8 cellular contexts compared by ENCODE assay signal in the genomic region with DNA sequence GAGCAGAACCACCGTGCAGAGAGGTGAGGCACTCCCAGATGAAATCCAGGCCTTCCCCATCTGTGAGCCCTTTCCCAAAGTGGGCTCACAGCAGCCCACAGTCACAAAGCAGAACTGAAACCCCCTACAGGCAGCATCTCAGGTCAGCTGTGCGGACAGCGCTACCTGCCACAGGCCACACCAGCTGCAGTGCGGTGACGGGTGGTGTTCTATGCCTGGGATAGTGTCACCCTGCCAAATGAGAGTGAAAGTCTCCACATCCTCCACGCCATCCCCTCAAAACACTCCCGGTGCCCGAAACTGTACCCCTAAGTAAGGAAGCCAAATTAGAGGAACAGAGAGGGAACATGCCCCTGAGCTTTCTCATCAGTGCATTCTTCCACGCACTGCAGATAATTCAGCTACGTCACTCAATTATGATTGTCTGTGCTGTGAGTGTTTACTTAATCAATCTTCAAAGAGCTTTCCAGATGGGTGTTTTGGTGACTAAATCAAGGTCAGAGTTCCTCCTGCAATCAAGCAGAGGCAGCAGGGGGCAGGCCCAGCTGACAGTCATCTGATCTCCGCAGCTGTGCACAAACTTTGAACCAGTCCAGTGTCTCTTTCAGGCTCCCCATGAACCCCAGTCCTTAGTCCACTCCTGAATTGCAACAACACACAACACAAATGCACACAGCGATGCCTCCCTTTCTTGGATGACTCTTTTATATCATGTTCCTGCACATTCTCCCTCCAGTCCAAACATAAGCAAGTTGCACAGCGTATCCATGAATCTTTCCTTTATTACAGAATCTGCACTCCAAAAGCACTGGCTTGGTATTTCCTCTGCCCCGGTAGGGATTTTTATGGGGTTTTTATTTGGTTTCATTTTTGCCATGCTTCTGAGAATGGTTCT.
DNase-seq lines count a peak whose midpoint lies in the region; ATAC-seq, FAIRE-seq and TF ChIP-seq lines count a peak whose summit lies in the region.

No MANE protein-coding gene starts in this region.

- 54% methylated on average over 11 of the region's 14 CpGs for WGBS in esophagus muscularis mucosa

- peak overlapping the region in 1 of 4 donors; percentile 6 for H3K4me3 ChIP-seq in esophagus muscularis mucosa
- H3K4me3 ChIP-seq in neutrophil (ENCODE audit: low read depth in 1 of 2, low read length in 1 of 2) = peak overlapping the region; percentile 59 to 62

- no peaks in the 10 kb centered on the region for H3K27me3 ChIP-seq in esophagus muscularis mucosa
- no peaks in the 10 kb centered on the region for H3K27me3 ChIP-seq in neutrophil

- H3K4me1 ChIP-seq in esophagus muscularis mucosa (peaks cover 51 to 71% (median 66%) of the 10 kb centered on the region in 4 donors), neutrophil (ENCODE audit: control insufficient read depth in 1 of 2, insufficient read depth in 1 of 2, low read depth in 1 of 2, low read length in 1 of 2) (peaks cover 91 to 96% of the 10 kb centered on the region in 2 experiments)

- intact Hi-C loops in esophagus muscularis mucosa (cut with DNase I) = no loop called here

- no peak for TF ChIP-seq POLR2A in esophagus muscularis mucosa (IDR thresholded peaks at IDR 0.05; ENCODE audit: low read depth)

- no peak for TF ChIP-seq CTCF in esophagus muscularis mucosa (IDR thresholded peaks at IDR 0.05)
- no peak for TF ChIP-seq CTCF in neutrophil (IDR thresholded peaks at IDR 0.05)

- H3K27ac ChIP-seq in esophagus muscularis mucosa (replicated peaks in 1 of 4) (peak overlapping the region; percentile 91 to 97 (median 94)), neutrophil (peak overlapping the region; percentile 99)

- H3K9me3 ChIP-seq in esophagus muscularis mucosa = no peaks in the 10 kb centered on the region
- H3K9me3 ChIP-seq in neutrophil = no peaks in the 10 kb centered on the region

- H3K36me3 ChIP-seq in esophagus muscularis mucosa (no peaks in the 10 kb centered on the region), neutrophil (no peaks in the 10 kb centered on the region)

- ATAC-seq in HG02623 (IDR thresholded peaks at IDR 0.05; ENCODE audit: unreplicated experiment) = peak; percentile 68

- peak; percentile 22 for DNase-seq in NK-92 treated with Interleukin-12 subunit alpha and Interleukin-12 subunit beta, amount 100 ng/mL, for 24 hours (lab: John Stamatoyannopoulos, UW)
- DNase-seq in NK-92 (lab: John Stamatoyannopoulos, UW; ENCODE audit: unreplicated experiment) = no peak
- peak; percentile 52 for DNase-seq in NCI-H2107 treated with DMSO at 0.1 percent for 48 hours (lab: John Stamatoyannopoulos, UW; ENCODE audit: unreplicated experiment)
- DNase-seq in activated CD4-positive, alpha-beta T cell treated with anti-CD3 and anti-CD28 coated beads, Interleukin-2, amount 50 U/mL, for 48 hours = peak; percentile 60 to 73
- no peak for DNase-seq in esophagus muscularis mucosa (ENCODE audit: extremely low spot score)
- DNase-seq in frontal cortex (ENCODE audit: low spot score in 2 of 2) = no peak

- no peak for TF ChIP-seq EP300 in esophagus muscularis mucosa (IDR thresholded peaks at IDR 0.05)

- FAIRE-seq in frontal cortex (lab: Jason Lieb, UNC) = no peak

Comparison
In these comparisons a context has a peak if more than half of its experiments do, and no peak if none do; other contexts are left out.
1. DNase-seq: peak in NK-92 treated with Interleukin-12 subunit alpha and Interleukin-12 subunit beta, amount 100 ng/mL, for 24 hours (single experiment), NCI-H2107 treated with DMSO at 0.1 percent for 48 hours (single experiment) and activated CD4-positive, alpha-beta T cell treated with anti-CD3 and anti-CD28 coated beads, Interleukin-2, amount 50 U/mL, for 48 hours (2 of 2); none in NK-92 (single experiment), esophagus muscularis mucosa (single experiment) and frontal cortex (0 of 2).